8 cellular contexts compared by ENCODE assay signal in genomic region chr1:99849744-99850457, GRCh38. TPM values are rescaled to one million over a fixed set of nuclear protein-coding genes. Genes with fewer than 3 reads are reported as not detected.
DNase-seq lines count a peak whose midpoint lies in the region; ATAC-seq and TF ChIP-seq lines count a peak whose summit lies in the region.

TSS of gene AGL (plus strand) at chr1:99850361. CDS start at chr1:99851043, 682 bp downstream.

- H3K36me3 ChIP-seq in Karpas-422 (ENCODE audit: insufficient read depth, low read length) (peaks cover 17% of the 10 kb centered on the region), neuronal stem cell (replicated peaks in 1 of 2; ENCODE audit: control insufficient read depth in 2 of 2, insufficient read depth in 2 of 2, low read length in 2 of 2) (peaks cover 3 to 6% of the 10 kb centered on the region in 2 donors)

- no peak within 1 kb of the TSS for H2BK12ac ChIP-seq in neuronal stem cell (ENCODE audit: low read length)

- H4K8ac ChIP-seq in neuronal stem cell (ENCODE audit: low read depth, low read length), result peak within 1 kb of the TSS; percentile 89

- WGBS in neuronal stem cell (ENCODE audit: extremely low coverage in 2 of 2, insufficient read length in 2 of 2, insufficient replicate concordance in 1 of 2), 2 donors, result no CpG with 5 or more reads among the region's 65 CpGs

- H3K79me1 ChIP-seq in neuronal stem cell (ENCODE audit: low read depth, low read length), result no peaks in the 10 kb centered on the region

- H4K20me1 ChIP-seq in Karpas-422 (ENCODE audit: insufficient read depth, low read depth, low read length), result no peaks in the 10 kb centered on the region

- H3K4ac ChIP-seq in neuronal stem cell (ENCODE audit: low read length), result no peak within 1 kb of the TSS

- peaks cover 41% of the 10 kb centered on the region for H3K79me2 ChIP-seq in Karpas-422 (ENCODE audit: low read length)

- peaks cover 43% of the 10 kb centered on the region for H3K4me1 ChIP-seq in Karpas-422 (ENCODE audit: low read length)
- peaks cover 2% of the 10 kb centered on the region in 2 donors for H3K4me1 ChIP-seq in neuronal stem cell (ENCODE audit: control insufficient read depth in 2 of 2, insufficient read depth in 1 of 2, low read depth in 1 of 2, low read length in 2 of 2)

- TF ChIP-seq CTCF in subcutaneous adipose tissue (IDR thresholded peaks at IDR 0.05; ENCODE audit: low read depth), result no peak

- H3K9me3 ChIP-seq in Karpas-422 (ENCODE audit: low read length) (no peaks in the 10 kb centered on the region), neuronal stem cell (replicated peaks in 1 of 2; ENCODE audit: control insufficient read depth in 2 of 2, insufficient read depth in 1 of 2, low read depth in 1 of 2, low read length in 2 of 2) (no peaks in the 10 kb centered on the region)

- H2BK15ac ChIP-seq in neuronal stem cell (ENCODE audit: low read length), result no peak within 1 kb of the TSS

- DNase-seq in Daoy (ENCODE audit: low read depth), result peak; percentile 94
- DNase-seq in Karpas-422, result peak; percentile 96
- DNase-seq in SHP77 (lab: John Stamatoyannopoulos, UW), result peak; percentile 74 to 89
- DNase-seq in activated gamma-delta T cell treated with Interleukin-2 at 50 U/mL for 16 hours, result peak; percentile 83
- DNase-seq in foreskin melanocyte, result peak; percentile 56
- DNase-seq in neuronal stem cell (ENCODE audit: low spot score), result peak; percentile 78

- H3K27me3 ChIP-seq in Karpas-422 (ENCODE audit: low read length) (no peaks in the 10 kb centered on the region), neuronal stem cell (ENCODE audit: control insufficient read depth in 3 of 3, insufficient read depth in 3 of 3, low read depth in 1 of 3, low read length in 3 of 3) (no peaks in the 10 kb centered on the region)

- no peak within 1 kb of the TSS for H2BK120ac ChIP-seq in neuronal stem cell (ENCODE audit: low read depth, low read length)

- H3K4me3 ChIP-seq in Karpas-422 (ENCODE audit: low read length) (peak within 1 kb of the TSS; percentile 87), neuronal stem cell (ENCODE audit: low read length in 2 of 2) (peak within 1 kb of the TSS; percentile 91 to 95)

- peak; percentile 99 for ATAC-seq in GM21825 (IDR thresholded peaks at IDR 0.05; ENCODE audit: unreplicated experiment)

- peak within 1 kb of the TSS; percentile 93 for H4K91ac ChIP-seq in neuronal stem cell (ENCODE audit: low read depth, low read length, poor library complexity)

- peak within 1 kb of the TSS; percentile 24; the same call in 1 of the 2 replicates for H2AFZ ChIP-seq in Karpas-422 (ENCODE audit: low read length)
- H2AFZ ChIP-seq in neuronal stem cell (ENCODE audit: low read length), result peak within 1 kb of the TSS; percentile 94

- H2AK5ac ChIP-seq in neuronal stem cell (ENCODE audit: low read depth, low read length), result no peak within 1 kb of the TSS

- H3K27ac ChIP-seq in Karpas-422 (ENCODE audit: low read length) (peak within 1 kb of the TSS; percentile 86), neuronal stem cell (replicated peaks; ENCODE audit: low read length) (peak within 1 kb of the TSS; percentile 55)

- H3K4me2 ChIP-seq in Karpas-422 (ENCODE audit: low read depth, low read length, poor library complexity, severe bottlenecking) (peak within 1 kb of the TSS; percentile 84), neuronal stem cell (ENCODE audit: insufficient read depth, low read length, poor library complexity, severe bottlenecking) (peak within 1 kb of the TSS; percentile 70)

- H3K18ac ChIP-seq in neuronal stem cell (ENCODE audit: low read length), result peak within 1 kb of the TSS; percentile 94

- H3K9me2 ChIP-seq in Karpas-422 (replicated peaks; ENCODE audit: insufficient read depth, low read length), result no peaks in the 10 kb centered on the region

- H3K9ac ChIP-seq in Karpas-422 (ENCODE audit: low read length) (peak within 1 kb of the TSS; percentile 86), neuronal stem cell (ENCODE audit: low read depth, low read length, poor library complexity) (peak within 1 kb of the TSS; percentile 95)

- H2BK5ac ChIP-seq in neuronal stem cell (ENCODE audit: low read length), result peak within 1 kb of the TSS; percentile 40

- H3K23ac ChIP-seq in neuronal stem cell (ENCODE audit: low read depth, low read length, poor library complexity), result peak within 1 kb of the TSS; percentile 95

- H3K14ac ChIP-seq in neuronal stem cell (ENCODE audit: low read length), result peak within 1 kb of the TSS; percentile 5

RNA-seq across cellular contexts. Expression of gene AGL, which starts in this region (rescaled TPM):
- 5.4 and 8.2 TPM in 2 replicates for total RNA-seq in Daoy (2014; rRNA removed; shearing (Covaris generic))
- 28.7 and 49.5 TPM in 2 replicates for total RNA-seq in Karpas-422 (2014; rRNA removed; shearing (Covaris generic); ENCODE audit: low replicate concordance)
- 6.4 TPM for polyA plus RNA-seq in neuronal stem cell (2013, experiment 1 of 2)
- polyA plus RNA-seq in neuronal stem cell (2013, experiment 2 of 2), result 6.4 TPM
- 10 to 100 TPM; 22.6 to 34.4 (median 30.4) TPM for total RNA-seq in subcutaneous adipose tissue

Comparison
In these comparisons a context has a peak if more than half of its experiments do, and no peak if none do; other contexts are left out.
1. Peak in every context shown above with its lines: DNase-seq, ATAC-seq, H3K4me3 ChIP-seq and H3K27ac ChIP-seq.